1 cellular context compared by ENCODE assay signal in the genomic region with DNA sequence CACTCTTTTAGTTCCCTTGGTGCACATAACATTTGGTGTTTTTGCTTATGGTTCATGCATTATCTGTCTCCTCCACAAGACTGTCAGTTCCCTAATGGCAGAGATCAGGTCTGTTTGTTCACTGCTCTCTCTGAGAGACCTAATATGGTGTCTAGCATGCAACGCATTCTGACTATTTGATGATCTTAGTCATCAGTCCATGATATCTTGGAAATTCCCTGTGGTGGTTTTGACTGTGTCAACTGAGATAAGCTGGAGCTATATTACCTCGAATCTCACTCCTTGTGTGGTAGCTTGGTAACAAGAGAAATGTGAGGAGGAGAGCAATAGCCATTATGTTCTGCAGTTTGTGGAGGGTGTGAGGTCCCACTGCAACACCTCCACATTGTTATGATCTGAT.
A peak's percentile ranks its signal among the peaks of the same experiment; 100 is the strongest.
TF ChIP-seq lines count a peak whose summit lies in the region.

No MANE protein-coding gene starts in this region.

TF ChIP-seq in K562, 482 proteins besides CTCF, POLR2A, EP300 and RAD21 (continued from another document):
- TF ChIP-seq SRSF7 (optimal IDR thresholded peaks at IDR 0.05; ENCODE audit: low read depth, low read length) (no peak), NFIC (IDR thresholded peaks at IDR 0.05) (no peak), NCOR1 (IDR thresholded peaks at IDR 0.05) (peak; percentile 32; the same call in 1 of the 2 replicates), DPF2 (IDR thresholded peaks at IDR 0.05) (peak; percentile 43; the same call in 1 of the 2 replicates), TEAD4 (IDR thresholded peaks at IDR 0.05; ENCODE audit: low read length) (peak; percentile 85), TEAD4 (CRISPR knock-in tag; IDR thresholded peaks at IDR 0.05; ENCODE audit: borderline replicate concordance) (no peak), TCF3 (CRISPR knock-in tag; IDR thresholded peaks at IDR 0.05) (peak; percentile 81), BDP1 (IDR thresholded peaks at IDR 0.05; ENCODE audit: insufficient read depth, insufficient read length) (no peak), NR1H2 (CRISPR knock-in tag; IDR thresholded peaks at IDR 0.05) (no peak), ILK (tag; IDR thresholded peaks at IDR 0.05; ENCODE audit: borderline replicate concordance, low read depth) (no peak), CBFA2T2 (conservative IDR thresholded peaks at IDR 0.05) (peak; percentile 58), FOXA1 (IDR thresholded peaks at IDR 0.05; ENCODE audit: borderline replicate concordance) (0 out of 2 replicates have a peak, but pooled peaks have one; percentile 22), FIP1L1 (IDR thresholded peaks at IDR 0.05; ENCODE audit: low read depth, low read length, poor library complexity, severe bottlenecking) (no peak), ZNF79 (CRISPR knock-in tag; IDR thresholded peaks at IDR 0.05; ENCODE audit: low read depth) (no peak), ETV5 (CRISPR knock-in tag; IDR thresholded peaks at IDR 0.05; ENCODE audit: low read depth) (no peak), MAFF (IDR thresholded peaks at IDR 0.05; ENCODE audit: low read length) (no peak), PML (IDR thresholded peaks at IDR 0.05; ENCODE audit: low read length) (peak; percentile 45; the same call in 1 of the 2 replicates), SRF (CRISPR knock-in tag; IDR thresholded peaks at IDR 0.05) (peak in 1 of 2 experiments; percentile 90; a peak in 2 of 4 replicates), FOSL1 (tag; conservative IDR thresholded peaks at IDR 0.05) (peak; percentile 57), SMARCE1 (IDR thresholded peaks at IDR 0.05) (peak; percentile 66; the same call in 1 of the 2 replicates), SOX6 (IDR thresholded peaks at IDR 0.05) (peak; percentile 44; the same call in 1 of the 2 replicates), HNRNPK (IDR thresholded peaks at IDR 0.05; ENCODE audit: low read depth, low read length, poor library complexity, severe bottlenecking) (no peak), CBFA2T3 (IDR thresholded peaks at IDR 0.05) (peak; percentile 76), GTF2E2 (tag; IDR thresholded peaks at IDR 0.05) (0 out of 2 replicates have a peak, but pooled peaks have one; percentile 43), MEIS2 (IDR thresholded peaks at IDR 0.05; ENCODE audit: partially characterized antibody) (peak; percentile 19), JUND (IDR thresholded peaks at IDR 0.05; ENCODE audit: borderline replicate concordance, low read depth, low read length) (no peak), JUND (tag; IDR thresholded peaks at IDR 0.05; ENCODE audit: borderline replicate concordance, low read depth, low read length) (peak; percentile 74; the same call in 2 of the 3 replicates), FOXA3 (CRISPR knock-in tag; conservative IDR thresholded peaks at IDR 0.05 in 1 of 2, IDR thresholded peaks at IDR 0.05 in 1 of 2) (peak; percentile 85 to 99; a peak in 3 of 4 replicates), SMARCA4 (IDR thresholded peaks at IDR 0.05) (peak; percentile 67; the same call in 1 of the 2 replicates), DDX20 (tag; IDR thresholded peaks at IDR 0.05; ENCODE audit: low read depth) (no peak), ZFX (CRISPR knock-in tag; IDR thresholded peaks at IDR 0.05) (no peak), ADNP (tag; IDR thresholded peaks at IDR 0.05) (no peak), ARID1B (IDR thresholded peaks at IDR 0.05) (peak; percentile 85), TCFL5 (CRISPR knock-in tag; conservative IDR thresholded peaks at IDR 0.05) (no peak)
- TF ChIP-seq, protein P1, sequence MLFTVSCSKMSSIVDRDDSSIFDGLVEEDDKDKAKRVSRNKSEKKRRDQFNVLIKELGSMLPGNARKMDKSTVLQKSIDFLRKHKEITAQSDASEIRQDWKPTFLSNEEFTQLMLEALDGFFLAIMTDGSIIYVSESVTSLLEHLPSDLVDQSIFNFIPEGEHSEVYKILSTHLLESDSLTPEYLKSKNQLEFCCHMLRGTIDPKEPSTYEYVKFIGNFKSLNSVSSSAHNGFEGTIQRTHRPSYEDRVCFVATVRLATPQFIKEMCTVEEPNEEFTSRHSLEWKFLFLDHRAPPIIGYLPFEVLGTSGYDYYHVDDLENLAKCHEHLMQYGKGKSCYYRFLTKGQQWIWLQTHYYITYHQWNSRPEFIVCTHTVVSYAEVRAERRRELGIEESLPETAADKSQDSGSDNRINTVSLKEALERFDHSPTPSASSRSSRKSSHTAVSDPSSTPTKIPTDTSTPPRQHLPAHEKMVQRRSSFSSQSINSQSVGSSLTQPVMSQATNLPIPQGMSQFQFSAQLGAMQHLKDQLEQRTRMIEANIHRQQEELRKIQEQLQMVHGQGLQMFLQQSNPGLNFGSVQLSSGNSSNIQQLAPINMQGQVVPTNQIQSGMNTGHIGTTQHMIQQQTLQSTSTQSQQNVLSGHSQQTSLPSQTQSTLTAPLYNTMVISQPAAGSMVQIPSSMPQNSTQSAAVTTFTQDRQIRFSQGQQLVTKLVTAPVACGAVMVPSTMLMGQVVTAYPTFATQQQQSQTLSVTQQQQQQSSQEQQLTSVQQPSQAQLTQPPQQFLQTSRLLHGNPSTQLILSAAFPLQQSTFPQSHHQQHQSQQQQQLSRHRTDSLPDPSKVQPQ (CRISPR knock-in tag; IDR thresholded peaks at IDR 0.05; ENCODE audit: borderline replicate concordance) = no peak
- TF ChIP-seq, protein P2, sequence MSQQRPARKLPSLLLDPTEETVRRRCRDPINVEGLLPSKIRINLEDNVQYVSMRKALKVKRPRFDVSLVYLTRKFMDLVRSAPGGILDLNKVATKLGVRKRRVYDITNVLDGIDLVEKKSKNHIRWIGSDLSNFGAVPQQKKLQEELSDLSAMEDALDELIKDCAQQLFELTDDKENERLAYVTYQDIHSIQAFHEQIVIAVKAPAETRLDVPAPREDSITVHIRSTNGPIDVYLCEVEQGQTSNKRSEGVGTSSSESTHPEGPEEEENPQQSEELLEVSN (IDR thresholded peaks at IDR 0.05; ENCODE audit: borderline replicate concordance in 1 of 2, extremely low read depth in 1 of 2, insufficient read depth in 1 of 2, insufficient read length in 1 of 2, low read depth in 1 of 2, low read length in 1 of 2, poor library complexity in 1 of 2, severe bottlenecking in 1 of 2) = no peak
- TF ChIP-seq, protein P3, sequence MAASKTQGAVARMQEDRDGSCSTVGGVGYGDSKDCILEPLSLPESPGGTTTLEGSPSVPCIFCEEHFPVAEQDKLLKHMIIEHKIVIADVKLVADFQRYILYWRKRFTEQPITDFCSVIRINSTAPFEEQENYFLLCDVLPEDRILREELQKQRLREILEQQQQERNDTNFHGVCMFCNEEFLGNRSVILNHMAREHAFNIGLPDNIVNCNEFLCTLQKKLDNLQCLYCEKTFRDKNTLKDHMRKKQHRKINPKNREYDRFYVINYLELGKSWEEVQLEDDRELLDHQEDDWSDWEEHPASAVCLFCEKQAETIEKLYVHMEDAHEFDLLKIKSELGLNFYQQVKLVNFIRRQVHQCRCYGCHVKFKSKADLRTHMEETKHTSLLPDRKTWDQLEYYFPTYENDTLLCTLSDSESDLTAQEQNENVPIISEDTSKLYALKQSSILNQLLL (CRISPR knock-in tag; IDR thresholded peaks at IDR 0.05; ENCODE audit: borderline replicate concordance) = no peak
- TF ChIP-seq, protein P4, sequence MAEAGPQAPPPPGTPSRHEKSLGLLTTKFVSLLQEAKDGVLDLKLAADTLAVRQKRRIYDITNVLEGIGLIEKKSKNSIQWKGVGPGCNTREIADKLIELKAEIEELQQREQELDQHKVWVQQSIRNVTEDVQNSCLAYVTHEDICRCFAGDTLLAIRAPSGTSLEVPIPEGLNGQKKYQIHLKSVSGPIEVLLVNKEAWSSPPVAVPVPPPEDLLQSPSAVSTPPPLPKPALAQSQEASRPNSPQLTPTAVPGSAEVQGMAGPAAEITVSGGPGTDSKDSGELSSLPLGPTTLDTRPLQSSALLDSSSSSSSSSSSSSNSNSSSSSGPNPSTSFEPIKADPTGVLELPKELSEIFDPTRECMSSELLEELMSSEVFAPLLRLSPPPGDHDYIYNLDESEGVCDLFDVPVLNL (CRISPR knock-in tag; IDR thresholded peaks at IDR 0.05; ENCODE audit: low read depth) = no peak
- TF ChIP-seq, protein P5, sequence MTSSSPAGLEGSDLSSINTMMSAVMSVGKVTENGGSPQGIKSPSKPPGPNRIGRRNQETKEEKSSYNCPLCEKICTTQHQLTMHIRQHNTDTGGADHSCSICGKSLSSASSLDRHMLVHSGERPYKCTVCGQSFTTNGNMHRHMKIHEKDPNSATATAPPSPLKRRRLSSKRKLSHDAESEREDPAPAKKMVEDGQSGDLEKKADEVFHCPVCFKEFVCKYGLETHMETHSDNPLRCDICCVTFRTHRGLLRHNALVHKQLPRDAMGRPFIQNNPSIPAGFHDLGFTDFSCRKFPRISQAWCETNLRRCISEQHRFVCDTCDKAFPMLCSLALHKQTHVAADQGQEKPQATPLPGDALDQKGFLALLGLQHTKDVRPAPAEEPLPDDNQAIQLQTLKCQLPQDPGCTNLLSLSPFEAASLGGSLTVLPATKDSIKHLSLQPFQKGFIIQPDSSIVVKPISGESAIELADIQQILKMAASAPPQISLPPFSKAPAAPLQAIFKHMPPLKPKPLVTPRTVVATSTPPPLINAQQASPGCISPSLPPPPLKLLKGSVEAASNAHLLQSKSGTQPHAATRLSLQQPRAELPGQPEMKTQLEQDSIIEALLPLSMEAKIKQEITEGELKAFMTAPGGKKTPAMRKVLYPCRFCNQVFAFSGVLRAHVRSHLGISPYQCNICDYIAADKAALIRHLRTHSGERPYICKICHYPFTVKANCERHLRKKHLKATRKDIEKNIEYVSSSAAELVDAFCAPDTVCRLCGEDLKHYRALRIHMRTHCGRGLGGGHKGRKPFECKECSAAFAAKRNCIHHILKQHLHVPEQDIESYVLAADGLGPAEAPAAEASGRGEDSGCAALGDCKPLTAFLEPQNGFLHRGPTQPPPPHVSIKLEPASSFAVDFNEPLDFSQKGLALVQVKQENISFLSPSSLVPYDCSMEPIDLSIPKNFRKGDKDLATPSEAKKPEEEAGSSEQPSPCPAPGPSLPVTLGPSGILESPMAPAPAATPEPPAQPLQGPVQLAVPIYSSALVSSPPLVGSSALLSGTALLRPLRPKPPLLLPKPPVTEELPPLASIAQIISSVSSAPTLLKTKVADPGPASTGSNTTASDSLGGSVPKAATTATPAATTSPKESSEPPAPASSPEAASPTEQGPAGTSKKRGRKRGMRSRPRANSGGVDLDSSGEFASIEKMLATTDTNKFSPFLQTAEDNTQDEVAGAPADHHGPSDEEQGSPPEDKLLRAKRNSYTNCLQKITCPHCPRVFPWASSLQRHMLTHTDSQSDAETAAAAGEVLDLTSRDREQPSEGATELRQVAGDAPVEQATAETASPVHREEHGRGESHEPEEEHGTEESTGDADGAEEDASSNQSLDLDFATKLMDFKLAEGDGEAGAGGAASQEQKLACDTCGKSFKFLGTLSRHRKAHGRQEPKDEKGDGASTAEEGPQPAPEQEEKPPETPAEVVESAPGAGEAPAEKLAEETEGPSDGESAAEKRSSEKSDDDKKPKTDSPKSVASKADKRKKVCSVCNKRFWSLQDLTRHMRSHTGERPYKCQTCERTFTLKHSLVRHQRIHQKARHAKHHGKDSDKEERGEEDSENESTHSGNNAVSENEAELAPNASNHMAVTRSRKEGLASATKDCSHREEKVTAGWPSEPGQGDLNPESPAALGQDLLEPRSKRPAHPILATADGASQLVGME (CRISPR knock-in tag; IDR thresholded peaks at IDR 0.05) = no peak
- TF ChIP-seq, protein P6, sequence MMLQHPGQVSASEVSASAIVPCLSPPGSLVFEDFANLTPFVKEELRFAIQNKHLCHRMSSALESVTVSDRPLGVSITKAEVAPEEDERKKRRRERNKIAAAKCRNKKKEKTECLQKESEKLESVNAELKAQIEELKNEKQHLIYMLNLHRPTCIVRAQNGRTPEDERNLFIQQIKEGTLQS (IDR thresholded peaks at IDR 0.05) = peak; percentile 52; the same call in 1 of the 2 replicates
- TF ChIP-seq, protein P6 (CRISPR knock-in tag; conservative IDR thresholded peaks at IDR 0.05) = no peak
